ENCODE assay signal across 1 cellular context in genomic region chr11:61609970-61610347, GRCh38.
TF ChIP-seq lines count a peak whose summit lies in the region.

No MANE protein-coding gene starts in this region.

TF ChIP-seq in HepG2, 621 proteins besides CTCF, POLR2A, EP300 and RAD21 (continued from another document):
- TF ChIP-seq RERE (CRISPR knock-in tag; IDR thresholded peaks at IDR 0.05; ENCODE audit: low read depth): no peak
- TF ChIP-seq ZNF317 (CRISPR knock-in tag; IDR thresholded peaks at IDR 0.05): 0 out of 2 replicates have a peak, but pooled peaks have one; percentile 27
- TF ChIP-seq SNAPC2 (CRISPR knock-in tag; IDR thresholded peaks at IDR 0.05): 0 out of 2 replicates have a peak, but pooled peaks have one; percentile 13
- TF ChIP-seq PTBP1 (IDR thresholded peaks at IDR 0.05; ENCODE audit: low read depth, low read length, poor library complexity, severe bottlenecking): no peak
- no peak for TF ChIP-seq ZUFSP (CRISPR knock-in tag; IDR thresholded peaks at IDR 0.05; ENCODE audit: borderline replicate concordance)
- TF ChIP-seq ZNF839 (CRISPR knock-in tag; IDR thresholded peaks at IDR 0.05; ENCODE audit: borderline replicate concordance): 0 out of 2 replicates have a peak, but pooled peaks have one; percentile 36
- no peak for TF ChIP-seq IRF2 (CRISPR knock-in tag; IDR thresholded peaks at IDR 0.05)
- no peak for TF ChIP-seq SNRNP70 (IDR thresholded peaks at IDR 0.05; ENCODE audit: low read depth, low read length)
- no peak for TF ChIP-seq ATF2 (CRISPR knock-in tag; IDR thresholded peaks at IDR 0.05)
- no peak for TF ChIP-seq GTF2F1 (IDR thresholded peaks at IDR 0.05; ENCODE audit: low read length)
- no peak for TF ChIP-seq JUND (CRISPR knock-in tag; IDR thresholded peaks at IDR 0.05)
- TF ChIP-seq NR2F6 (IDR thresholded peaks at IDR 0.05): no peak
- no peak for TF ChIP-seq NR2F6 (CRISPR knock-in tag; IDR thresholded peaks at IDR 0.05)
- TF ChIP-seq ZBTB26 (CRISPR knock-in tag; IDR thresholded peaks at IDR 0.05; ENCODE audit: borderline replicate concordance): no peak
- no peak for TF ChIP-seq ARID4A (CRISPR knock-in tag; IDR thresholded peaks at IDR 0.05; ENCODE audit: borderline replicate concordance)
